20 cellular contexts compared by ENCODE assay signal in the genomic region with DNA sequence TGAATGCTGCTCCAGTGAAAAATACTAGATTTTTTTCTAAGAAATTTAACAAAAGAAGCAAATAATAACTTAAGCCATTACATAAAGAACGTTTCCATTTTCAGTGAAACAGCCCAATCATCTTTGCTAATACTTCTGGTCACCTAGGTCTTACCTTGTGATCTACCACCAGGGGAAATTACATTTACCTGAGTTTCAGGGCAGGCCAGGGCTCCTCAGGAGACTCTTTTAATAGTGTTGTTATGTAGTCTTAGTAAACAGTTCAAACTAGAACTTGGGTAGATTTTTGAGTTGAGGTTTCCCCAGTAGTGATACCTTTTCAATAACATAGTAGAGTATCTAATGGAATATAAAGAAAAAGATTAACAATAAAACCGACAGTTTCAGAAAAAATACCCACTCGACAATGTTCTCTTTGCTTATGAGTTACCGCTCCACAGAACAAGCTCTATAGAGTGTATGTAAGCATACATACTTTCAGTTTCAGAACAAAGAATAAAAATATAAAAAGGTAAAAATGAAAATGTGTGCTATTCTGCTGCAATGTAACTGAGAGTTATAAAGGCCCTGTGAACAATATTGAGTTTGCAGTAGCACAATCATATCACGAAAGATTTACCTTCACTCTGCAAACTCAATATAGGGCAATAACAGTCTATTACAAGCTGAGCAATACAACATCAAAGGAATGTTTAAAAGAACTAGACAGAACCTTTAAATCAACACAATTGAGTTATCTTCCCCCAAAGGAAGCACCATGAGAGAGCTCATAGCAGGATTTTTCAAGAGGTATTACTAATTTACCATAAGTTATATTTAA.
"Had no signal": no experiment of that assay in that cellular context is flagged by ENCODE, and none has a peak within 500 bp of the region (broad histone marks: within the 10 kb centered on the region; RNA-seq: fewer than 3 reads in every experiment).

No MANE protein-coding gene starts in this region.

- DNase-seq: activated CD4-positive, alpha-beta T cell treated with anti-CD3 and anti-CD28 coated beads for 1 hour; activated CD8-positive, alpha-beta memory T cell treated with anti-CD3 and anti-CD28 coated beads for 24 hours; activated CD8-positive, alpha-beta memory T cell treated with anti-CD3 and anti-CD28 coated beads, Interleukin-2, amount 50 U/mL, for 48 hours; activated effector memory CD4-positive, alpha-beta T cell treated with Interleukin-2 at 50 U/mL for 16 hours; activated naive CD4-positive, alpha-beta T cell treated with anti-CD3 and anti-CD28 coated beads, Interleukin-2, amount 10 ng/mL, durations not matched to agents 7 days and 5 days; activated T-cell treated with anti-CD3 and anti-CD28 coated beads, Interleukin-2, amount 50 U/mL, for 48 hours; cerebellar nuclear complex; effector CD4-positive, alpha-beta T cell; heart right ventricle; left ventricle myocardium superior; occipital lobe; stimulated activated CD4-positive, alpha-beta T cell treated with anti-CD3 and anti-CD28 coated beads, Interleukin-12 subunit alpha, Interleukin-12 subunit beta, amount 100 ng/mL, for 4 hours; stimulated activated CD4-positive, alpha-beta T cell treated with anti-CD3 and anti-CD28 coated beads, Interleukin-1b, Interleukin-23, amount 100 ng/mL, for 48 hours; stimulated activated CD8-positive, alpha-beta memory T cell treated with anti-CD3 and anti-CD28 coated beads, Interleukin-4, amount 100 ng/mL, for 48 hours; stimulated activated naive CD4-positive, alpha-beta T cell had no signal

- H3K36me3 ChIP-seq: ascending aorta, breast epithelium, esophagus muscularis mucosa, gastroesophageal sphincter, heart right ventricle had no signal

- ATAC-seq: gastroesophageal sphincter, heart right ventricle, left ventricle myocardium superior had no signal

- H3K4me1 ChIP-seq: ascending aorta, breast epithelium, esophagus muscularis mucosa, gastroesophageal sphincter, heart right ventricle had no signal

- H3K27ac ChIP-seq: ascending aorta, breast epithelium, esophagus muscularis mucosa, gastroesophageal sphincter, heart right ventricle, VCaP had no signal

- H3K9me3 ChIP-seq: ascending aorta, breast epithelium, esophagus muscularis mucosa, gastroesophageal sphincter, heart right ventricle had no signal

- H3K27me3 ChIP-seq: ascending aorta, breast epithelium, esophagus muscularis mucosa, gastroesophageal sphincter, heart right ventricle had no signal

- H3K4me3 ChIP-seq: ascending aorta, breast epithelium, esophagus muscularis mucosa, gastroesophageal sphincter, heart right ventricle had no signal
